ENCODE assay signal across 18 cellular contexts in genomic region chr1:87279201-87279860, GRCh38. TPM values are rescaled to one million over a fixed set of nuclear protein-coding genes. Genes with fewer than 3 reads are reported as not detected.
DNase-seq lines count a peak whose midpoint lies in the region; ATAC-seq, FAIRE-seq and TF ChIP-seq lines count a peak whose summit lies in the region.
"Had no signal": no experiment of that assay in that cellular context is flagged by ENCODE, and none has a peak within 500 bp of the region (broad histone marks: within the 10 kb centered on the region; RNA-seq: fewer than 3 reads in every experiment).

No MANE protein-coding gene starts in this region.

- H3K9ac ChIP-seq in astrocyte (ENCODE audit: low read length) (no peak overlapping the region), skeletal muscle tissue (ENCODE audit: low read depth in 1 of 3, low read length in 3 of 3) (no peak overlapping the region)
- H3K9ac ChIP-seq: KMS-11 had no signal

- DNase-seq in AG20443 (ENCODE audit: low spot score) (peak; percentile 52), astrocyte (ENCODE audit: low read depth) (peak; percentile 55), right atrium auricular region (ENCODE audit: low spot score) (peak; percentile 76), NCI-H2107 (lab: John Stamatoyannopoulos, UW) (no peak)
- no peak for DNase-seq in activated CD4-positive, CD25-positive, alpha-beta regulatory T cell (lab: John Stamatoyannopoulos, UW)
- DNase-seq in activated naive CD8-positive, alpha-beta T cell treated with anti-CD3 and anti-CD28 coated beads for 36 hours, result no peak
- DNase-seq: activated CD4-positive, alpha-beta T cell treated with anti-CD3 and anti-CD28 coated beads for 36 hours; activated T-cell treated with anti-CD3 and anti-CD28 coated beads for 4 hours; H7; NCI-H146; NCI-H510A; stimulated activated naive CD4-positive, alpha-beta T cell had no signal

- no peaks in the 10 kb centered on the region for H3K9me3 ChIP-seq in astrocyte (ENCODE audit: insufficient read depth, low read depth, low read length)
- no peaks in the 10 kb centered on the region for H3K9me3 ChIP-seq in right atrium auricular region
- no peaks in the 10 kb centered on the region for H3K9me3 ChIP-seq in skeletal muscle tissue (ENCODE audit: control insufficient read depth in 3 of 3, low read length in 3 of 3)

- H3K27ac Mint-ChIP-seq in astrocyte (ENCODE audit: unreplicated experiment), result peak overlapping the region; percentile 85
- no peak overlapping the region for H3K27ac Mint-ChIP-seq in activated naive CD8-positive, alpha-beta T cell treated with anti-CD3 and anti-CD28 coated beads for 36 hours
- H3K27ac Mint-ChIP-seq: activated CD4-positive, alpha-beta T cell treated with anti-CD3 and anti-CD28 coated beads for 36 hours; activated naive CD8-positive, alpha-beta T cell had no signal

- peaks cover 2% of the 10 kb centered on the region for H3K9me3 Mint-ChIP-seq in astrocyte (ENCODE audit: unreplicated experiment)
- H3K9me3 Mint-ChIP-seq in activated naive CD8-positive, alpha-beta T cell treated with anti-CD3 and anti-CD28 coated beads for 36 hours, result no peaks in the 10 kb centered on the region

- H3K4me3 Mint-ChIP-seq in astrocyte (ENCODE audit: unreplicated experiment), result no peak overlapping the region
- H3K4me3 Mint-ChIP-seq in activated naive CD8-positive, alpha-beta T cell treated with anti-CD3 and anti-CD28 coated beads for 36 hours, result no peak overlapping the region
- H3K4me3 Mint-ChIP-seq: activated CD4-positive, alpha-beta T cell treated with anti-CD3 and anti-CD28 coated beads for 36 hours; activated naive CD8-positive, alpha-beta T cell had no signal

- ATAC-seq in GM21447 (IDR thresholded peaks at IDR 0.05; ENCODE audit: unreplicated experiment), result no peak
- ATAC-seq: activated CD4-positive, alpha-beta T cell treated with anti-CD3 and anti-CD28 coated beads for 36 hours; Panc1 had no signal

- H3K27ac ChIP-seq in astrocyte (ENCODE audit: low read depth, low read length) (no peak overlapping the region), right atrium auricular region (peak overlapping the region; percentile 31 to 58), skeletal muscle tissue (ENCODE audit: low read depth, low read length) (peak overlapping the region; percentile 52)
- H3K27ac ChIP-seq: HL-60, KMS-11 had no signal

- H3K4me1 Mint-ChIP-seq in astrocyte (ENCODE audit: low read depth, unreplicated experiment), result peaks cover 23% of the 10 kb centered on the region
- H3K4me1 Mint-ChIP-seq in activated naive CD8-positive, alpha-beta T cell treated with anti-CD3 and anti-CD28 coated beads for 36 hours, result no peaks in the 10 kb centered on the region
- H3K4me1 Mint-ChIP-seq: activated CD4-positive, alpha-beta T cell treated with anti-CD3 and anti-CD28 coated beads for 36 hours had no signal

- no peaks in the 10 kb centered on the region for H3K36me3 Mint-ChIP-seq in astrocyte (ENCODE audit: low read depth, unreplicated experiment)
- no peaks in the 10 kb centered on the region for H3K36me3 Mint-ChIP-seq in activated naive CD8-positive, alpha-beta T cell treated with anti-CD3 and anti-CD28 coated beads for 36 hours
- H3K36me3 Mint-ChIP-seq: activated naive CD8-positive, alpha-beta T cell had no signal

- H3K79me2 ChIP-seq in astrocyte (ENCODE audit: insufficient read depth, low read length), result no peaks in the 10 kb centered on the region

- H2AFZ ChIP-seq in astrocyte (ENCODE audit: low read depth, low read length), result peak overlapping the region; percentile 40

- no peak for FAIRE-seq in astrocyte (lab: Jason Lieb, UNC)

- H3K4me3 ChIP-seq in astrocyte (ENCODE audit: insufficient read depth, low read depth, low read length) (no peak overlapping the region), right atrium auricular region (no peak overlapping the region), skeletal muscle tissue (ENCODE audit: low read length in 3 of 3) (peak overlapping the region in 1 of 3 donors; percentile 24)

- no peak overlapping the region for H3K4me2 ChIP-seq in astrocyte (ENCODE audit: low read length)
- H3K4me2 ChIP-seq: KMS-11 had no signal

- peaks cover 6% of the 10 kb centered on the region for H3K4me1 ChIP-seq in astrocyte (ENCODE audit: insufficient read depth, low read length)
- no peaks in the 10 kb centered on the region for H3K4me1 ChIP-seq in right atrium auricular region
- peaks cover 0 to 8% (median 2%) of the 10 kb centered on the region in 3 donors for H3K4me1 ChIP-seq in skeletal muscle tissue (ENCODE audit: control insufficient read depth in 3 of 3, insufficient read depth in 3 of 3, low read length in 3 of 3)

- H3K36me3 ChIP-seq in astrocyte (ENCODE audit: insufficient read depth, low read length) (no peaks in the 10 kb centered on the region), right atrium auricular region (no peaks in the 10 kb centered on the region), skeletal muscle tissue (ENCODE audit: control insufficient read depth in 3 of 3, insufficient read depth in 3 of 3, low read length in 3 of 3) (no peaks in the 10 kb centered on the region)

- H3K27me3 ChIP-seq in astrocyte (ENCODE audit: insufficient read depth, low read length) (no peaks in the 10 kb centered on the region), right atrium auricular region (no peaks in the 10 kb centered on the region), skeletal muscle tissue (ENCODE audit: control insufficient read depth in 3 of 3, insufficient read depth in 3 of 3, low read length in 3 of 3) (no peaks in the 10 kb centered on the region)

- H3K27me3 Mint-ChIP-seq in astrocyte (ENCODE audit: low read depth, unreplicated experiment), result no peaks in the 10 kb centered on the region
- H3K27me3 Mint-ChIP-seq in activated naive CD8-positive, alpha-beta T cell treated with anti-CD3 and anti-CD28 coated beads for 36 hours, result peaks cover 22% of the 10 kb centered on the region
- H3K27me3 Mint-ChIP-seq: activated CD4-positive, alpha-beta T cell treated with anti-CD3 and anti-CD28 coated beads for 36 hours; activated naive CD8-positive, alpha-beta T cell had no signal

- TF ChIP-seq CTCF in astrocyte (IDR thresholded peaks at IDR 0.05; ENCODE audit: insufficient read depth, low read depth, low read length), result no peak
- no peak for TF ChIP-seq CTCF in right atrium auricular region (IDR thresholded peaks at IDR 0.05)

- H4K20me1 ChIP-seq in astrocyte (ENCODE audit: insufficient read depth, low read length), result no peaks in the 10 kb centered on the region

RNA-seq across cellular contexts. Expression of gene LMO4, which starts 49.3 kb away (rescaled TPM):
- total RNA-seq in astrocyte, result 42.9 and 44.5 TPM in 2 replicates
- 10 to 100 TPM; 32.7 to 47.7 TPM for total RNA-seq in right atrium auricular region
- 33.9 TPM for total RNA-seq in skeletal muscle tissue
- total RNA-seq in activated naive CD8-positive, alpha-beta T cell treated with anti-CD3 and anti-CD28 coated beads for 36 hours, result 10 to 100 TPM; 29.7 to 32.8 TPM

Comparison
In these comparisons a context has a peak if more than half of its experiments do, and no peak if none do; other contexts are left out.
1. DNase-seq: peak in AG20443 (single experiment), astrocyte (single experiment) and right atrium auricular region (single experiment); none in activated CD4-positive, CD25-positive, alpha-beta regulatory T cell (0 of 4), NCI-H2107 (single experiment) and activated naive CD8-positive, alpha-beta T cell treated with anti-CD3 and anti-CD28 coated beads for 36 hours (single experiment).